11 cellular contexts compared by ENCODE assay signal in genomic region chr9:93060746-93061259, GRCh38. TPM values are rescaled to one million over a fixed set of nuclear protein-coding genes. Genes with fewer than 3 reads are reported as not detected.
DNase-seq lines count a peak whose midpoint lies in the region; ATAC-seq and TF ChIP-seq lines count a peak whose summit lies in the region.
"Had no signal": no experiment of that assay in that cellular context is flagged by ENCODE, and none has a peak within 500 bp of the region (broad histone marks: within the 10 kb centered on the region; RNA-seq: fewer than 3 reads in every experiment).

No MANE protein-coding gene starts in this region.

- H3K9me3 ChIP-seq in ascending aorta: no peaks in the 10 kb centered on the region

- peak; percentile 51 for ATAC-seq in omental fat pad (ENCODE audit: low FRiP score)

- no peaks in the 10 kb centered on the region for H3K27me3 ChIP-seq in ascending aorta

- peak; percentile 86 for DNase-seq in Daoy (ENCODE audit: low read depth)
- peak; percentile 11 for DNase-seq in LHCN-M2 (ENCODE audit: low read depth)
- DNase-seq in ascending aorta (ENCODE audit: low spot score in 2 of 2): peak in 1 of 2 donors; percentile 76
- no peak for DNase-seq in omental fat pad (ENCODE audit: low spot score)
- no peak for DNase-seq in MV-4-11 (lab: John Stamatoyannopoulos, UW)
- DNase-seq in stimulated activated CD4-positive, alpha-beta T cell treated with anti-CD3 and anti-CD28 coated beads, Interleukin-2, amount 100 ng/mL, for 48 hours: no peak
- no peak for DNase-seq in central memory CD4-positive, alpha-beta T cell
- no peak for DNase-seq in nucleus accumbens (lab: John Stamatoyannopoulos, UW)
- DNase-seq: OCI-M1; stimulated activated CD4-positive, alpha-beta T cell treated with anti-CD3 and anti-CD28 coated beads, Interleukin-2, amount 100 ng/mL, for 24 hours had no signal

- H3K4me1 ChIP-seq in ascending aorta: peaks cover 22 to 38% of the 10 kb centered on the region in 2 donors

- TF ChIP-seq CTCF in ascending aorta (IDR thresholded peaks at IDR 0.05): no peak
- TF ChIP-seq CTCF in omental fat pad (IDR thresholded peaks at IDR 0.05): no peak

- H3K4me3 ChIP-seq in ascending aorta: no peak overlapping the region
- H3K4me3 ChIP-seq: GM23338 had no signal

- intact Hi-C loops in ascending aorta (cut with DNase I): no loop called here

- H3K36me3 ChIP-seq in ascending aorta: no peaks in the 10 kb centered on the region

- H3K27ac ChIP-seq in ascending aorta: peak overlapping the region; percentile 90 to 92

RNA-seq across cellular contexts. Expression of gene SUSD3, which starts 2.3 kb away (rescaled TPM):
- 0.40 and 1.3 TPM in 2 replicates for total RNA-seq in Daoy (2014; rRNA removed; shearing (Covaris generic))
- total RNA-seq in LHCN-M2 (2014; rRNA removed) (not detected in 2 replicates), ascending aorta (not detected), omental fat pad (10 to 100 TPM in 2 of 4 donors, 1 to 10 TPM in 2; 6.8 to 24.2 (median 12.8) TPM)
- not detected for polyA plus RNA-seq in LHCN-M2 (2012)

RNA-seq across cellular contexts. Expression of gene CARD19, which starts 35.2 kb away (rescaled TPM):
- 36.1 and 64.4 TPM in 2 replicates for total RNA-seq in Daoy (2014; rRNA removed; shearing (Covaris generic))
- 71.8 and 84.8 TPM in 2 replicates for total RNA-seq in LHCN-M2 (2014; rRNA removed)
- polyA plus RNA-seq in LHCN-M2 (2012): 44.4 TPM
- total RNA-seq in ascending aorta: 212 TPM
- 10 to 100 TPM; 45.7 to 76.5 (median 57.9) TPM for total RNA-seq in omental fat pad

Comparison
In these comparisons a context has a peak if more than half of its experiments do, and no peak if none do; other contexts are left out.
1. DNase-seq: peak in Daoy (single experiment) and LHCN-M2 (single experiment); none in omental fat pad (single experiment), MV-4-11 (single experiment), stimulated activated CD4-positive, alpha-beta T cell treated with anti-CD3 and anti-CD28 coated beads, Interleukin-2, amount 100 ng/mL, for 48 hours (0 of 2), central memory CD4-positive, alpha-beta T cell (single experiment) and nucleus accumbens (0 of 56).